Comparison of ENCODE assay signal across 35 cellular contexts in the genomic region with DNA sequence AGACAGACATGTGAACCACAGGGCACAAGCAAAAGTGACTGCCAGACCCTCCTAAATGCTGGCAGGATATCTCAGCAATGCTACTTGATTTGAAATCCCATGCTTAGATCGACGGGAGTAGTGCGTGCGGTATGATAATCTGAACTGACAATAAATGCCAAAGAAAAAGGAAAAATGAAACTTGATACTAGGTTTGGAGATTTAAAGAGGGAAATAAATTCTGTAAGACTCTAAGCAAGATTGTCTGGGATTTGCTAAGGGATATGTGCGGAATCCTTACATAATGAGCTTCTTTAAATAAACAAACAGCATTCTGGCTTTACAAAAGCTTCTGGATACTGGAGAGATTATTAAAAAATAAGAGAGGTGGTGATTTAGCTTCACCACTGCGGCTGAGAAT.
A peak's percentile ranks its signal among the peaks of the same experiment; 100 is the strongest.
DNase-seq lines count a peak whose midpoint lies in the region; ATAC-seq and TF ChIP-seq lines count a peak whose summit lies in the region.
"Had no signal": no experiment of that assay in that cellular context is flagged by ENCODE, and none has a peak within 500 bp of the region (broad histone marks: within the 10 kb centered on the region; RNA-seq: fewer than 3 reads in every experiment).

No MANE protein-coding gene starts in this region.

- H3K4me1 Mint-ChIP-seq in effector memory CD8-positive, alpha-beta T cell (ENCODE audit: low read depth in 2 of 2), result no peaks in the 10 kb centered on the region
- H3K4me1 Mint-ChIP-seq: B cell; CD14-positive monocyte; CD4-positive, alpha-beta memory T cell; CD4-positive, CD25-positive, alpha-beta regulatory T cell; CD8-positive, alpha-beta memory T cell had no signal

- TF ChIP-seq CTCF in HEK293 (tag by site-specific recombination; IDR thresholded peaks at IDR 0.05), result no peak
- TF ChIP-seq CTCF in smooth muscle cell (IDR thresholded peaks at IDR 0.05; ENCODE audit: borderline replicate concordance, insufficient read depth, poor library complexity, severe bottlenecking), result no peak

- POLR2A ChIA-PET in HEK293 (lab: Yijun Ruan, JAX), result no interaction called here
- POLR2A ChIA-PET in HEK293T (lab: Yijun Ruan, JAX), result no interaction called here

- H3K4me3 ChIP-seq in HAP-1 (no peak overlapping the region), HEK293 (ENCODE audit: low read depth, low read length) (no peak overlapping the region), smooth muscle cell (no peak overlapping the region)
- H3K4me3 ChIP-seq: A549; BLaER1; BLaER1 treated with 17β-estradiol and CSF1 and Interleukin-3, amounts not matched to agents 10 nM and 100 nM had no signal

- in situ Hi-C loops in HAP-1 (cut with MboI; ENCODE audit: low sequenced_read_pairs), result no loop called here

- H3F3A ChIP-seq in smooth muscle cell (ENCODE audit: low read depth), result peaks cover under 1% of the 10 kb centered on the region

- WGBS in smooth muscle cell (ENCODE audit: low lambda C conversion rate), result 66% methylated on average over 6 of the region's 6 CpGs

- no peaks in the 10 kb centered on the region for H4K20me1 ChIP-seq in smooth muscle cell (ENCODE audit: low read depth)
- H4K20me1 ChIP-seq: BLaER1; BLaER1 treated with 17β-estradiol and CSF1 and Interleukin-3, amounts not matched to agents 10 nM and 100 nM had no signal

- H3K9me3 ChIP-seq in HAP-1, result no peaks in the 10 kb centered on the region
- H3K9me3 ChIP-seq in HEK293 (ENCODE audit: control insufficient read depth, insufficient read depth, low read depth, low read length), result no peaks in the 10 kb centered on the region
- H3K9me3 ChIP-seq in smooth muscle cell (replicated peaks; ENCODE audit: low read depth), result no peaks in the 10 kb centered on the region
- H3K9me3 ChIP-seq: A549; BE2C; BLaER1; BLaER1 treated with 17β-estradiol and CSF1 and Interleukin-3, amounts not matched to agents 10 nM and 100 nM; Caco-2 had no signal

- H3K27ac Mint-ChIP-seq in effector memory CD8-positive, alpha-beta T cell, result no peak overlapping the region
- H3K27ac Mint-ChIP-seq: B cell; CD14-positive monocyte; CD4-positive, alpha-beta memory T cell; CD4-positive, alpha-beta T cell; CD8-positive, alpha-beta memory T cell; CD8-positive, alpha-beta T cell had no signal

- H3K9ac ChIP-seq in smooth muscle cell (ENCODE audit: low read depth), result no peak overlapping the region
- H3K9ac ChIP-seq: BLaER1; BLaER1 treated with 17β-estradiol and CSF1 and Interleukin-3, amounts not matched to agents 10 nM and 100 nM had no signal

- H3K27me3 ChIP-seq in HAP-1 (ENCODE audit: low read depth) (no peaks in the 10 kb centered on the region), smooth muscle cell (ENCODE audit: low read depth) (peaks cover 23% of the 10 kb centered on the region)
- H3K27me3 ChIP-seq: BE2C; BLaER1; BLaER1 treated with 17β-estradiol and CSF1 and Interleukin-3, amounts not matched to agents 10 nM and 100 nM had no signal

- peak; percentile 10 to 47 for DNase-seq in HAP-1 (ENCODE audit: low spot score in 2 of 2)
- DNase-seq in HEK293T (ENCODE audit: extremely low spot score), result no peak
- DNase-seq in smooth muscle cell (lab: John Stamatoyannopoulos, UW; ENCODE audit: unreplicated experiment), result no peak
- no peak for DNase-seq in effector memory CD8-positive, alpha-beta T cell
- no peak for DNase-seq in NCI-H187 (lab: John Stamatoyannopoulos, UW)
- no peak for DNase-seq in effector CD4-positive, alpha-beta T cell
- DNase-seq in T-helper 9 cell, result no peak
- DNase-seq: 8988T; ACHN; AML-193; BE2C; C1 segment of cervical spinal cord; Caco-2; Calu3; CD4-positive, alpha-beta memory T cell; CD4-positive, alpha-beta T cell; CD4-positive, CD25-positive, alpha-beta regulatory T cell; CD8-positive, alpha-beta memory T cell; CD8-positive, alpha-beta T cell; COR-L47; DMS 273 treated with DMSO at 0.1 percent for 48 hours; DMS153; DMS53; DMS79; DMS79 treated with DMSO at 0.1 percent for 48 hours; DND-41; EL had no signal

- H3K4me1 ChIP-seq in HAP-1 (no peaks in the 10 kb centered on the region), HEK293 (ENCODE audit: control insufficient read depth, insufficient read depth, low read length) (no peaks in the 10 kb centered on the region), smooth muscle cell (ENCODE audit: low read depth) (no peaks in the 10 kb centered on the region)
- H3K4me1 ChIP-seq: A549, Caco-2 had no signal

- no peak overlapping the region for H2AFZ ChIP-seq in smooth muscle cell (ENCODE audit: low read depth)

- no peaks in the 10 kb centered on the region for H3K36me3 Mint-ChIP-seq in effector memory CD8-positive, alpha-beta T cell (ENCODE audit: insufficient read depth)
- H3K36me3 Mint-ChIP-seq: CD14-positive monocyte; CD4-positive, alpha-beta memory T cell; CD4-positive, CD25-positive, alpha-beta regulatory T cell; CD8-positive, alpha-beta memory T cell; CD8-positive, alpha-beta T cell had no signal

- H3K27me3 Mint-ChIP-seq in effector memory CD8-positive, alpha-beta T cell, result peaks cover 0 to 5% of the 10 kb centered on the region in 2 donors
- H3K27me3 Mint-ChIP-seq: B cell; CD4-positive, CD25-positive, alpha-beta regulatory T cell had no signal

- no peaks in the 10 kb centered on the region for H3K79me2 ChIP-seq in smooth muscle cell (ENCODE audit: low read depth)

- H3K27ac ChIP-seq in HEK293 (ENCODE audit: extremely low read depth, low read depth, low read length) (no peak overlapping the region), smooth muscle cell (ENCODE audit: low read depth) (no peak overlapping the region)
- H3K27ac ChIP-seq: 22Rv1; A549; BLaER1; BLaER1 treated with 17β-estradiol and CSF1 and Interleukin-3, amounts not matched to agents 10 nM and 100 nM; C4-2B had no signal

- no peaks in the 10 kb centered on the region for H3K36me3 ChIP-seq in HAP-1 (replicated peaks)
- no peaks in the 10 kb centered on the region for H3K36me3 ChIP-seq in HEK293 (ENCODE audit: control insufficient read depth in 2 of 2, insufficient read depth in 1 of 2, low read length in 2 of 2)
- no peaks in the 10 kb centered on the region for H3K36me3 ChIP-seq in smooth muscle cell (ENCODE audit: low read depth)
- H3K36me3 ChIP-seq: BE2C; BLaER1; BLaER1 treated with 17β-estradiol and CSF1 and Interleukin-3, amounts not matched to agents 10 nM and 100 nM had no signal

- H3K9me3 Mint-ChIP-seq in effector memory CD8-positive, alpha-beta T cell, result no peaks in the 10 kb centered on the region
- H3K9me3 Mint-ChIP-seq: CD4-positive, alpha-beta T cell; CD8-positive, alpha-beta T cell had no signal

- H3K4me3 Mint-ChIP-seq in effector memory CD8-positive, alpha-beta T cell, result no peak overlapping the region
- H3K4me3 Mint-ChIP-seq: B cell; CD14-positive monocyte; CD4-positive, alpha-beta memory T cell; CD4-positive, alpha-beta T cell; CD4-positive, CD25-positive, alpha-beta regulatory T cell; CD8-positive, alpha-beta memory T cell; CD8-positive, alpha-beta T cell had no signal

- ATAC-seq in effector memory CD8-positive, alpha-beta T cell (replicated peaks), result no peak
- ATAC-seq: A549; CD8-positive, alpha-beta T cell had no signal

- CTCF ChIA-PET in HEK293 (lab: Yijun Ruan, JAX), result no interaction called here
- CTCF ChIA-PET in HEK293T (lab: Yijun Ruan, JAX), result no interaction called here

- H3K4me2 ChIP-seq in smooth muscle cell, result peak overlapping the region; percentile 16
- H3K4me2 ChIP-seq: A549; BLaER1; BLaER1 treated with 17β-estradiol and CSF1 and Interleukin-3, amounts not matched to agents 10 nM and 100 nM had no signal

TF ChIP-seq in HEK293, 187 proteins besides CTCF, POLR2A, EP300 and RAD21 (continues in another document):
- no peak for TF ChIP-seq HOXC10 (CRISPR knock-in tag; IDR thresholded peaks at IDR 0.05)
- TF ChIP-seq, protein P1, sequence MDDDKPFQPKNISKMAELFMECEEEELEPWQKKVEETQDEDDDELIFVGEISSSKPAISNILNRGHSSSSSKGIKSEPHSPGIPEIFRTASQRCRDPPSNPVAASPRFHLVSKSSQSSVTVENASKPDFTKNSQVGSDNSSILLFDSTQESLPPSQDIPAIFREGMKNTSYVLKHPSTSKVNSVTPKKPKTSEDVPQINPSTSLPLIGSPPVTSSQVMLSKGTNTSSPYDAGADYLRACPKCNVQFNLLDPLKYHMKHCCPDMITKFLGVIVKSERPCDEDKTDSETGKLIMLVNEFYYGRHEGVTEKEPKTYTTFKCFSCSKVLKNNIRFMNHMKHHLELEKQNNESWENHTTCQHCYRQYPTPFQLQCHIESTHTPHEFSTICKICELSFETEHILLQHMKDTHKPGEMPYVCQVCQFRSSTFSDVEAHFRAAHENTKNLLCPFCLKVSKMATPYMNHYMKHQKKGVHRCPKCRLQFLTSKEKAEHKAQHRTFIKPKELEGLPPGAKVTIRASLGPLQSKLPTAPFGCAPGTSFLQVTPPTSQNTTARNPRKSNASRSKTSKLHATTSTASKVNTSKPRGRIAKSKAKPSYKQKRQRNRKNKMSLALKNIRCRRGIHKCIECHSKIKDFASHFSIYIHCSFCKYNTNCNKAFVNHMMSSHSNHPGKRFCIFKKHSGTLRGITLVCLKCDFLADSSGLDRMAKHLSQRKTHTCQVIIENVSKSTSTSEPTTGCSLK (tag by site-specific recombination; IDR thresholded peaks at IDR 0.05), result no peak

TF ChIP-seq in HEK293T, 16 proteins besides CTCF, POLR2A, EP300 and RAD21:
- TF ChIP-seq ARNT (IDR thresholded peaks at IDR 0.05) (peak; percentile 89), NFRKB (IDR thresholded peaks at IDR 0.05) (no peak)
TF ChIP-seq in HEK293T: peak in this region for 1.

Comparison
In these comparisons a context has a peak if more than half of its experiments do, and no peak if none do; other contexts are left out.
1. DNase-seq: peak in HAP-1 (2 of 2); none in HEK293T (single experiment), smooth muscle cell (single experiment), effector memory CD8-positive, alpha-beta T cell (0 of 3), NCI-H187 (0 of 2), effector CD4-positive, alpha-beta T cell (single experiment) and T-helper 9 cell (single experiment).